24 cellular contexts compared by ENCODE assay signal in the genomic region with DNA sequence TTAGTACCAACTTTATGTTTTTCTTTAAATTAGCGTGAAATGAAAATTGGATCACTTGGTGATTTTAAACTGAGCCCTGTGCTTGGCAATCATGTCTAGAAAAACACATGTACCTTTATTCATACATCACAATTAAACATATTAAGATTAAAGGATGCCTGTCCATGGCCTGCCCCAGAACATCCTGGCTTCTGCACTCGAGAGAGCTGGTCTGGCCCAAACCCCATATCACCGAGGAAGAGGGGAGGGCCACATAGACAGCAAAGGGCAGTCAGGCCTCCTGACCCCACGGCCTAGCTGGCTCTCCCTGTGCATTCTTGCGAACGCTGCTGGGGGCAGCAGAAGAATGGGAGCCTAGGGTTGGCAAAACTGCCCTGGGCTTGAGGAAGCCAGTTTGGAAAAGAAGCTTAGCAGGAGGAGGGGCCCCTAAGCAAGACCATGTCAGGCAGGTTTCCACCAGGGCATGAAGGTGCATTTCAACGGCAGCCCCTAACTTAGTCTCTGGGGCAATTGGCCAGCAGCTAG. TPM values are rescaled to one million over a fixed set of nuclear protein-coding genes. Genes with fewer than 3 reads are reported as not detected.
DNase-seq lines count a peak whose midpoint lies in the region; ATAC-seq and TF ChIP-seq lines count a peak whose summit lies in the region.
"Had no signal": no experiment of that assay in that cellular context is flagged by ENCODE, and none has a peak within 500 bp of the region (broad histone marks: within the 10 kb centered on the region; RNA-seq: fewer than 3 reads in every experiment).

No MANE protein-coding gene starts in this region.

- intact Hi-C loops in body of pancreas (cut with DNase I) (no loop called here), Right ventricle myocardium superior (cut with DNase I) (no loop called here)

- WGBS in body of pancreas, 2 donors, result 50 to 71% methylated on average over 5 to 6 of the region's 7 CpGs
- WGBS in neuronal stem cell (ENCODE audit: extremely low coverage in 2 of 2, insufficient read length in 2 of 2, insufficient replicate concordance in 1 of 2), 2 donors, result no CpG with 5 or more reads among the region's 7 CpGs

- H3K4ac ChIP-seq in neuronal stem cell (ENCODE audit: low read length), result no peak overlapping the region

- no peak overlapping the region for H3K4me2 ChIP-seq in neuronal stem cell (ENCODE audit: insufficient read depth, low read length, poor library complexity, severe bottlenecking)

- no peaks in the 10 kb centered on the region for H3K27me3 Mint-ChIP-seq in activated CD8-positive, alpha-beta T cell treated with anti-CD3 and anti-CD28 coated beads, Interleukin-2, amount 10 ng/mL, durations not matched to agents 7 days and 5 days (ENCODE audit: low read depth)
- H3K27me3 Mint-ChIP-seq: CD4-positive, alpha-beta memory T cell had no signal

- H3K27ac ChIP-seq in RWPE2 (ENCODE audit: poor library complexity, severe bottlenecking), result no peak overlapping the region
- no peak overlapping the region for H3K27ac ChIP-seq in body of pancreas
- no peak overlapping the region for H3K27ac ChIP-seq in neuronal stem cell (replicated peaks; ENCODE audit: low read length)
- H3K27ac ChIP-seq: SK-N-MC had no signal

- H3K27ac Mint-ChIP-seq in activated CD8-positive, alpha-beta T cell treated with anti-CD3 and anti-CD28 coated beads, Interleukin-2, amount 10 ng/mL, durations not matched to agents 7 days and 5 days, result no peak overlapping the region
- H3K27ac Mint-ChIP-seq: CD4-positive, alpha-beta memory T cell; IgD-negative memory B cell had no signal

- no peaks in the 10 kb centered on the region for H3K9me3 ChIP-seq in RWPE2 (ENCODE audit: severe bottlenecking)
- H3K9me3 ChIP-seq in body of pancreas, result no peaks in the 10 kb centered on the region
- no peaks in the 10 kb centered on the region for H3K9me3 ChIP-seq in neuronal stem cell (replicated peaks in 1 of 2; ENCODE audit: control insufficient read depth in 2 of 2, insufficient read depth in 1 of 2, low read depth in 1 of 2, low read length in 2 of 2)
- H3K9me3 ChIP-seq: Caco-2 had no signal

- H3K36me3 ChIP-seq in RWPE2 (ENCODE audit: low read depth) (no peaks in the 10 kb centered on the region), body of pancreas (replicated peaks in 1 of 2; ENCODE audit: insufficient read depth in 1 of 2, low read depth in 2 of 2) (no peaks in the 10 kb centered on the region), neuronal stem cell (replicated peaks in 1 of 2; ENCODE audit: control insufficient read depth in 2 of 2, insufficient read depth in 2 of 2, low read length in 2 of 2) (no peaks in the 10 kb centered on the region)

- H2BK12ac ChIP-seq in neuronal stem cell (ENCODE audit: low read length), result no peak overlapping the region

- no peaks in the 10 kb centered on the region for H3K36me3 Mint-ChIP-seq in activated CD8-positive, alpha-beta T cell treated with anti-CD3 and anti-CD28 coated beads, Interleukin-2, amount 10 ng/mL, durations not matched to agents 7 days and 5 days (ENCODE audit: low read depth)
- H3K36me3 Mint-ChIP-seq: CD4-positive, alpha-beta memory T cell; IgD-negative memory B cell had no signal

- H3K79me1 ChIP-seq in neuronal stem cell (ENCODE audit: low read depth, low read length), result no peaks in the 10 kb centered on the region

- H4K8ac ChIP-seq in neuronal stem cell (ENCODE audit: low read depth, low read length), result no peak overlapping the region

- DNase-seq in RWPE2 (ENCODE audit: low spot score) (peak; percentile 61), body of pancreas (no peak), neuronal stem cell (ENCODE audit: low spot score) (peak; percentile 14), Right ventricle myocardium superior (no peak), LoVo (ENCODE audit: low spot score) (no peak)
- DNase-seq in activated CD8-positive, alpha-beta T cell treated with anti-CD3 and anti-CD28 coated beads, Interleukin-2, amount 10 ng/mL, durations not matched to agents 7 days and 5 days, result no peak
- DNase-seq: Caco-2; CD4-positive, alpha-beta memory T cell; DMS 273 treated with DMSO at 0.1 percent for 48 hours; DND-41; GOT3; HCEC 1CT; Karpas-422; NCI-H1694 treated with DMSO at 0.1 percent for 48 hours; NCI-H2081 treated with DMSO at 0.1 percent for 48 hours; NCI-H2171 treated with DMSO at 0.1 percent for 48 hours; OCI-M1; SHP77 had no signal

- no peak overlapping the region for H3K23ac ChIP-seq in neuronal stem cell (ENCODE audit: low read depth, low read length, poor library complexity)

- no peak overlapping the region for H4K91ac ChIP-seq in neuronal stem cell (ENCODE audit: low read depth, low read length, poor library complexity)

- H3K9ac ChIP-seq in neuronal stem cell (ENCODE audit: low read depth, low read length, poor library complexity), result no peak overlapping the region

- no peak overlapping the region for H3K14ac ChIP-seq in neuronal stem cell (ENCODE audit: low read length)

- H3K9me3 Mint-ChIP-seq in activated CD8-positive, alpha-beta T cell treated with anti-CD3 and anti-CD28 coated beads, Interleukin-2, amount 10 ng/mL, durations not matched to agents 7 days and 5 days (ENCODE audit: insufficient read depth), result no peaks in the 10 kb centered on the region
- H3K9me3 Mint-ChIP-seq: CD4-positive, alpha-beta memory T cell; IgD-negative memory B cell had no signal

- H2AK5ac ChIP-seq in neuronal stem cell (ENCODE audit: low read depth, low read length), result no peak overlapping the region

- no peak overlapping the region for H3K4me3 Mint-ChIP-seq in activated CD8-positive, alpha-beta T cell treated with anti-CD3 and anti-CD28 coated beads, Interleukin-2, amount 10 ng/mL, durations not matched to agents 7 days and 5 days
- H3K4me3 Mint-ChIP-seq: CD4-positive, alpha-beta memory T cell; IgD-negative memory B cell had no signal

- peak overlapping the region; percentile 43 for H2BK5ac ChIP-seq in neuronal stem cell (ENCODE audit: low read length)

- CTCF ChIA-PET in activated CD8-positive, alpha-beta T cell treated with anti-CD3 and anti-CD28 coated beads, Interleukin-2, amount 10 ng/mL, durations not matched to agents 7 days and 5 days (lab: Charles Lee), result no interaction called here

- H2AFZ ChIP-seq in neuronal stem cell (ENCODE audit: low read length), result peak overlapping the region; percentile 38

- H3K4me3 ChIP-seq in RWPE2 (ENCODE audit: severe bottlenecking), result no peak overlapping the region
- H3K4me3 ChIP-seq in body of pancreas, result no peak overlapping the region
- H3K4me3 ChIP-seq in neuronal stem cell (ENCODE audit: low read length in 2 of 2), result no peak overlapping the region
- H3K4me3 ChIP-seq: SK-N-MC had no signal

- TF ChIP-seq CTCF in RWPE2 (IDR thresholded peaks at IDR 0.05; ENCODE audit: poor library complexity, severe bottlenecking) (no peak), body of pancreas (IDR thresholded peaks at IDR 0.05) (no peak)

- no peak overlapping the region for H2BK15ac ChIP-seq in neuronal stem cell (ENCODE audit: low read length)

- no peak for ATAC-seq in RWPE2 (ENCODE audit: low read depth)
- ATAC-seq in body of pancreas, result peak; percentile 18
- no peak for ATAC-seq in activated CD8-positive, alpha-beta T cell treated with anti-CD3 and anti-CD28 coated beads, Interleukin-2, amount 10 ng/mL, durations not matched to agents 7 days and 5 days
- no peak for ATAC-seq in Right ventricle myocardium superior (ENCODE audit: poor library complexity)
- no peak for ATAC-seq in HG03521 (IDR thresholded peaks at IDR 0.05; ENCODE audit: unreplicated experiment)

- POLR2A ChIA-PET in activated CD8-positive, alpha-beta T cell treated with anti-CD3 and anti-CD28 coated beads, Interleukin-2, amount 10 ng/mL, durations not matched to agents 7 days and 5 days (lab: Charles Lee), result no interaction called here

- H2BK120ac ChIP-seq in neuronal stem cell (ENCODE audit: low read depth, low read length), result no peak overlapping the region

- no peak for TF ChIP-seq POLR2A in body of pancreas (IDR thresholded peaks at IDR 0.05)

- H3K4me1 ChIP-seq in RWPE2 (ENCODE audit: insufficient read depth, poor library complexity, severe bottlenecking) (no peaks in the 10 kb centered on the region), body of pancreas (no peaks in the 10 kb centered on the region), neuronal stem cell (ENCODE audit: control insufficient read depth in 2 of 2, insufficient read depth in 1 of 2, low read depth in 1 of 2, low read length in 2 of 2) (peaks cover 10 to 11% of the 10 kb centered on the region in 2 donors)
- H3K4me1 ChIP-seq: Caco-2 had no signal

- H3K27me3 ChIP-seq in RWPE2 (ENCODE audit: insufficient read depth, poor library complexity, severe bottlenecking) (no peaks in the 10 kb centered on the region), body of pancreas (no peaks in the 10 kb centered on the region), neuronal stem cell (ENCODE audit: control insufficient read depth in 3 of 3, insufficient read depth in 3 of 3, low read depth in 1 of 3, low read length in 3 of 3) (no peaks in the 10 kb centered on the region)

- no peaks in the 10 kb centered on the region for H3K4me1 Mint-ChIP-seq in activated CD8-positive, alpha-beta T cell treated with anti-CD3 and anti-CD28 coated beads, Interleukin-2, amount 10 ng/mL, durations not matched to agents 7 days and 5 days (ENCODE audit: low read depth)

- no peak overlapping the region for H3K18ac ChIP-seq in neuronal stem cell (ENCODE audit: low read length)

RNA-seq across cellular contexts. Expression of a gene that starts 8.5 kb away (rescaled TPM):
- total RNA-seq in body of pancreas (not detected), Right ventricle myocardium superior (not detected)
- not detected for polyA plus RNA-seq in neuronal stem cell (2013, experiment 1 of 2)
- not detected for polyA plus RNA-seq in neuronal stem cell (2013, experiment 2 of 2)
- total RNA-seq in activated CD8-positive, alpha-beta T cell treated with anti-CD3 and anti-CD28 coated beads, Interleukin-2, amount 10 ng/mL, durations not matched to agents 7 days and 5 days, result not detected
- total RNA-seq: Caco-2; CD4-positive, alpha-beta memory T cell; G401; MCF 10A had no signal
- polyA plus RNA-seq: BJ; CD4-positive, alpha-beta memory T cell; IgD-negative memory B cell had no signal

RNA-seq across cellular contexts. Expression of a gene that starts 17.3 kb away (rescaled TPM):
- total RNA-seq in body of pancreas (not detected), Right ventricle myocardium superior (not detected)
- not detected for polyA plus RNA-seq in neuronal stem cell (2013, experiment 1 of 2)
- polyA plus RNA-seq in neuronal stem cell (2013, experiment 2 of 2), result not detected
- total RNA-seq in activated CD8-positive, alpha-beta T cell treated with anti-CD3 and anti-CD28 coated beads, Interleukin-2, amount 10 ng/mL, durations not matched to agents 7 days and 5 days, result not detected
- total RNA-seq: Caco-2; CD4-positive, alpha-beta memory T cell; G401; MCF 10A had no signal
- polyA plus RNA-seq: BJ; CD4-positive, alpha-beta memory T cell; IgD-negative memory B cell had no signal

RNA-seq across cellular contexts. Expression of a gene that starts 30.7 kb away (rescaled TPM):
- not detected for total RNA-seq in body of pancreas
- polyA plus RNA-seq in neuronal stem cell (2013, experiment 1 of 2), result not detected
- polyA plus RNA-seq in neuronal stem cell (2013, experiment 2 of 2), result not detected
- total RNA-seq in activated CD8-positive, alpha-beta T cell treated with anti-CD3 and anti-CD28 coated beads, Interleukin-2, amount 10 ng/mL, durations not matched to agents 7 days and 5 days, result not detected
- total RNA-seq in Right ventricle myocardium superior, result not detected
- total RNA-seq: Caco-2; CD4-positive, alpha-beta memory T cell; G401; MCF 10A had no signal
- polyA plus RNA-seq: BJ; CD4-positive, alpha-beta memory T cell; IgD-negative memory B cell had no signal

RNA-seq across cellular contexts. Expression of a gene that starts 54.7 kb away (rescaled TPM):
- total RNA-seq in body of pancreas, result not detected
- polyA plus RNA-seq in neuronal stem cell (2013, experiment 1 of 2), result not detected
- 0.03 TPM for polyA plus RNA-seq in neuronal stem cell (2013, experiment 2 of 2)
- total RNA-seq in activated CD8-positive, alpha-beta T cell treated with anti-CD3 and anti-CD28 coated beads, Interleukin-2, amount 10 ng/mL, durations not matched to agents 7 days and 5 days, result not detected
- not detected for total RNA-seq in Right ventricle myocardium superior
- total RNA-seq: Caco-2; CD4-positive, alpha-beta memory T cell; G401; MCF 10A had no signal
- polyA plus RNA-seq: BJ; CD4-positive, alpha-beta memory T cell; IgD-negative memory B cell had no signal

RNA-seq across cellular contexts. Expression of a gene that starts 57.9 kb away (rescaled TPM):
- total RNA-seq in body of pancreas, result not detected
- not detected for polyA plus RNA-seq in neuronal stem cell (2013, experiment 1 of 2)
- not detected for polyA plus RNA-seq in neuronal stem cell (2013, experiment 2 of 2)
- not detected for total RNA-seq in activated CD8-positive, alpha-beta T cell treated with anti-CD3 and anti-CD28 coated beads, Interleukin-2, amount 10 ng/mL, durations not matched to agents 7 days and 5 days
- total RNA-seq in Right ventricle myocardium superior, result not detected
- total RNA-seq: Caco-2; CD4-positive, alpha-beta memory T cell; G401; MCF 10A had no signal
- polyA plus RNA-seq: BJ; CD4-positive, alpha-beta memory T cell; IgD-negative memory B cell had no signal

Comparison
In these comparisons a context has a peak if more than half of its experiments do, and no peak if none do; other contexts are left out.
1. DNase-seq: peak in RWPE2 (single experiment) and neuronal stem cell (single experiment); none in body of pancreas (0 of 4), activated CD8-positive, alpha-beta T cell treated with anti-CD3 and anti-CD28 coated beads, Interleukin-2, amount 10 ng/mL, durations not matched to agents 7 days and 5 days (single experiment), Right ventricle myocardium superior (single experiment) and LoVo (single experiment).